Comparison of ENCODE assay signal across 16 cellular contexts in the genomic region with DNA sequence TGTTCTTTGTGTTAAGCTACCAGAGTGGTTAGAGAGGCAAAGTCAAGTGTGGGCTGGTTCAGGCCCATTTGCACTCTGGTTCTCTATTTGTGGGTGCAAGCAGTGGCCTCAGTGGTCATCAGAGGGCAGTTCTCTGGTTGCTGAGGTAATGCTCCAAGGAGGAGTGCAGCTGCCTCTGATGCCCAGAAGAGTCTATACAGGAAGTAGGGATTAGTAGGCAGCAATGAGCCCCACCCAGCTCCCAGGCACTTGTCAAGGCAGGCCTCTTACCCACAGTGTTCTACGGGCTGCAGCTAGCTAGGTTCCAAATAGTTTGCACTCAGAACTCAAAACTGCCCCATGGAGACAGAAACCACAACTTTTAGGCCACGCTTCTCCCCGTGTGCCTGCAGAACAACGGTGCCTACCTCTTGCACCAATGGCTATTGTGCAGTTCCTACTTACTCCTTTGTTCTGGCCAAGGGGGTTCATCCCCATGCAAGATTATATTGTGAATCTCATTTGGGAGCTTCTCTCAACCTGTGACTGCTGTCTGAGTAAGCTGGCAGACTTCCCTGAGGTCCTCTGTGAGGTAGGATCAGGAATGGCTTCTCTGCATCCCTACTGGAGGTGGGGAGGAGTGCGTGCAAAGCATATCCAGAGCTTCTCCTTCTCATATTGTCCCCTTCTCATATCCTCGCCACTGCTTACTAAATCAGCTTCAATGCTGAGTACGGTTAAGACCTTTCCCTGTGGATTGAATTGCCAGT.
"Had no signal": no experiment of that assay in that cellular context is flagged by ENCODE, and none has a peak within 500 bp of the region (broad histone marks: within the 10 kb centered on the region; RNA-seq: fewer than 3 reads in every experiment).

No MANE protein-coding gene starts in this region.

- H3K27me3 ChIP-seq: heart right ventricle, right lobe of liver, spleen, suprapubic skin, upper lobe of left lung had no signal

- H3K27ac ChIP-seq: heart right ventricle, psoas muscle, right lobe of liver, spleen, suprapubic skin, upper lobe of left lung had no signal

- H3K4me3 ChIP-seq: heart right ventricle, psoas muscle, right lobe of liver, spleen, suprapubic skin, upper lobe of left lung had no signal

- H3K4me1 ChIP-seq: heart right ventricle, psoas muscle, right lobe of liver, spleen, suprapubic skin, upper lobe of left lung had no signal

- H3K36me3 ChIP-seq: heart right ventricle, right lobe of liver, spleen, suprapubic skin, upper lobe of left lung had no signal

- ATAC-seq: activated T-cell treated with anti-CD3 and anti-CD28 coated beads, Interleukin-2, amount 50 U/mL, for 72 hours; heart right ventricle; left lobe of liver; natural killer cell treated with Interleukin-12 subunit alpha and Interleukin-12 subunit beta and Interleukin-15 and Interleukin-18, amount 100 ng/mL, for 72 hours; psoas muscle; right lobe of liver had no signal

- DNase-seq: activated CD4-positive, alpha-beta memory T cell treated with anti-CD3 and anti-CD28 coated beads, Interleukin-2, amount 10 ng/mL, durations not matched to agents 7 days and 5 days; activated CD8-positive, alpha-beta memory T cell treated with anti-CD3 and anti-CD28 coated beads, Interleukin-2, amount 50 U/mL, for 4 hours; activated gamma-delta T cell treated with Interleukin-2 at 50 U/mL for 16 hours; activated naive CD8-positive, alpha-beta T cell treated with anti-CD3 and anti-CD28 coated beads for 36 hours; activated T-cell treated with anti-CD3 and anti-CD28 coated beads, Interleukin-2, amount 50 U/mL, for 72 hours; foreskin melanocyte; heart right ventricle; psoas muscle; right lobe of liver; spleen; stimulated activated CD4-positive, alpha-beta T cell treated with anti-CD3 and anti-CD28 coated beads, Interleukin-1b, Interleukin-23, amount 100 ng/mL, for 48 hours; stimulated activated naive CD4-positive, alpha-beta T cell; upper lobe of left lung had no signal
